Comparison of ENCODE assay signal across 16 cellular contexts in genomic region chr2:212076456-212076855, GRCh38.
DNase-seq lines count a peak whose midpoint lies in the region; ATAC-seq and TF ChIP-seq lines count a peak whose summit lies in the region.
"Had no signal": no experiment of that assay in that cellular context is flagged by ENCODE, and none has a peak within 500 bp of the region (broad histone marks: within the 10 kb centered on the region; RNA-seq: fewer than 3 reads in every experiment).

No MANE protein-coding gene starts in this region.

- ATAC-seq in GM18907 (IDR thresholded peaks at IDR 0.05; ENCODE audit: unreplicated experiment) (peak; percentile 53), GM21786 (IDR thresholded peaks at IDR 0.05; ENCODE audit: unreplicated experiment) (peak; percentile 50), HG03432 (IDR thresholded peaks at IDR 0.05; ENCODE audit: unreplicated experiment) (peak; percentile 61)
- ATAC-seq: Right ventricle myocardium inferior, SK-N-SH treated with all-trans-retinoic acid at 6 μM for 48 hours had no signal

- no peak overlapping the region for H2BK12ac ChIP-seq in mesenchymal stem cell (ENCODE audit: low read length in 2 of 2)

- no peaks in the 10 kb centered on the region for H3K36me3 ChIP-seq in mesenchymal stem cell (ENCODE audit: control insufficient read depth in 1 of 2, insufficient read depth in 2 of 2, low read depth in 1 of 2, low read length in 2 of 2)

- H3K4me1 ChIP-seq in mesenchymal stem cell (ENCODE audit: control insufficient read depth, insufficient read depth, low read depth, low read length): no peaks in the 10 kb centered on the region

- no CpG with 5 or more reads among the region's 4 CpGs for WGBS in mesenchymal stem cell

- no peak overlapping the region for H3K23ac ChIP-seq in mesenchymal stem cell (ENCODE audit: low read length in 2 of 2)

- H4K8ac ChIP-seq in mesenchymal stem cell (ENCODE audit: low read length): no peak overlapping the region

- no peaks in the 10 kb centered on the region for H3K27me3 ChIP-seq in mesenchymal stem cell (ENCODE audit: control insufficient read depth in 1 of 2, insufficient read depth in 1 of 2, low read length in 2 of 2)

- H4K91ac ChIP-seq in mesenchymal stem cell (ENCODE audit: low read length): no peak overlapping the region

- no peak overlapping the region for H2AFZ ChIP-seq in mesenchymal stem cell (ENCODE audit: low read depth, low read length)

- no peak overlapping the region for H3K14ac ChIP-seq in mesenchymal stem cell (ENCODE audit: low read length in 2 of 2)

- H3K27ac ChIP-seq in mesenchymal stem cell (ENCODE audit: low read length, poor library complexity, severe bottlenecking): no peak overlapping the region
- H3K27ac ChIP-seq in coronary artery: no peak overlapping the region

- DNase-seq in mesenchymal stem cell (peak; percentile 12), NCI-H748 treated with DMSO at 0.1 percent for 48 hours (lab: John Stamatoyannopoulos, UW) (no peak), coronary artery (ENCODE audit: low spot score) (no peak), RKO (ENCODE audit: low spot score) (no peak)
- DNase-seq: ACHN; Calu3; CD4-positive, alpha-beta T cell; HFFc6; NCI-H146; NCI-H2107; NCI-H69 had no signal

- H2BK15ac ChIP-seq in mesenchymal stem cell (ENCODE audit: low read depth, poor library complexity, severe bottlenecking): no peak overlapping the region

- H2BK120ac ChIP-seq in mesenchymal stem cell (ENCODE audit: low read depth, low read length): no peak overlapping the region

- H3K4me2 ChIP-seq in mesenchymal stem cell (ENCODE audit: low read length, poor library complexity, severe bottlenecking): no peak overlapping the region

- TF ChIP-seq CTCF in coronary artery (IDR thresholded peaks at IDR 0.05): no peak

- H3K9ac ChIP-seq in mesenchymal stem cell (ENCODE audit: low read length): no peak overlapping the region

- H2AK5ac ChIP-seq in mesenchymal stem cell (ENCODE audit: low read length, severe bottlenecking): no peak overlapping the region

- H3K79me1 ChIP-seq in mesenchymal stem cell (replicated peaks; ENCODE audit: low read length, poor library complexity, severe bottlenecking): no peaks in the 10 kb centered on the region

- H3K18ac ChIP-seq in mesenchymal stem cell (ENCODE audit: low read depth in 1 of 2, low read length in 2 of 2): no peak overlapping the region

- H3K4me3 ChIP-seq in mesenchymal stem cell (ENCODE audit: insufficient read depth in 1 of 2, low read depth in 1 of 2, low read length in 2 of 2): no peak overlapping the region
- H3K4me3 ChIP-seq in coronary artery: no peak overlapping the region

- no peak overlapping the region for H3K4ac ChIP-seq in mesenchymal stem cell (ENCODE audit: low read depth in 1 of 2, low read length in 2 of 2)

- no peaks in the 10 kb centered on the region for H3K9me3 ChIP-seq in mesenchymal stem cell (ENCODE audit: control insufficient read depth, low read length)

- no peak overlapping the region for H2BK5ac ChIP-seq in mesenchymal stem cell (ENCODE audit: low read depth, low read length, poor library complexity, severe bottlenecking)
